Comparison of ENCODE assay signal across 16 cellular contexts in genomic region chr15:96350884-96351639, GRCh38. TPM values are rescaled to one million over a fixed set of nuclear protein-coding genes. Genes with fewer than 3 reads are reported as not detected.
DNase-seq lines count a peak whose midpoint lies in the region; ATAC-seq and TF ChIP-seq lines count a peak whose summit lies in the region.
"Had no signal": no experiment of that assay in that cellular context is flagged by ENCODE, and none has a peak within 500 bp of the region (broad histone marks: within the 10 kb centered on the region; RNA-seq: fewer than 3 reads in every experiment).

No MANE protein-coding gene starts in this region.

- TF ChIP-seq CTCF in chondrocyte (IDR thresholded peaks at IDR 0.05) = no peak
- TF ChIP-seq CTCF in gastrocnemius medialis (IDR thresholded peaks at IDR 0.05 in 4 of 5, conservative IDR thresholded peaks at IDR 0.05 in 1 of 5) = no peak

- H3K9me3 Mint-ChIP-seq in chondrocyte (ENCODE audit: low read depth) = no peaks in the 10 kb centered on the region
- H3K9me3 Mint-ChIP-seq: activated CD8-positive, alpha-beta T cell treated with anti-CD3 and anti-CD28 coated beads for 36 hours had no signal

- in situ Hi-C loops in gastrocnemius medialis (cut with MboI; ENCODE audit: low sequenced_read_pairs in 4 of 4) = loop anchor here in 3 of 4 donors (10.0 to 25.0 kb wide), 4 partner anchors 234 to 1411 kb away; no protein-coding TSS in a partner anchor

- H3K27ac ChIP-seq in ACC112 (ENCODE audit: low read depth, low read length) (peak overlapping the region; percentile 80), gastrocnemius medialis (peak overlapping the region; percentile 56 to 96 (median 94))
- H3K27ac ChIP-seq: WERI-Rb-1 had no signal

- peaks cover 64% of the 10 kb centered on the region for H3K4me1 ChIP-seq in ACC112 (ENCODE audit: control insufficient read depth, insufficient read depth, low read length, unreplicated experiment)
- peaks cover under 1 to 3% of the 10 kb centered on the region in 2 donors for H3K4me1 ChIP-seq in gastrocnemius medialis

- H3K27me3 ChIP-seq in ACC112 (ENCODE audit: insufficient read depth, low read length) (no peaks in the 10 kb centered on the region), gastrocnemius medialis (peaks cover 0 to 11% (median 3%) of the 10 kb centered on the region in 3 donors)

- H3K36me3 ChIP-seq in ACC112 (ENCODE audit: insufficient read depth, low read length) (no peaks in the 10 kb centered on the region), gastrocnemius medialis (no peaks in the 10 kb centered on the region)
- H3K36me3 ChIP-seq: WERI-Rb-1 had no signal

- H3K36me3 Mint-ChIP-seq in chondrocyte (ENCODE audit: low read depth) = peaks cover 2% of the 10 kb centered on the region

- no peak for TF ChIP-seq POLR2A in gastrocnemius medialis (IDR thresholded peaks at IDR 0.05)

- no peak overlapping the region for H3K4me3 Mint-ChIP-seq in chondrocyte (ENCODE audit: unreplicated experiment)
- H3K4me3 Mint-ChIP-seq: activated CD8-positive, alpha-beta T cell treated with anti-CD3 and anti-CD28 coated beads for 36 hours; naive thymus-derived CD8-positive, alpha-beta T cell had no signal

- intact Hi-C loops in gastrocnemius medialis (cut with DNase I; ENCODE audit: low total_unique reads) = no loop called here

- H3K4me1 Mint-ChIP-seq in chondrocyte (ENCODE audit: low read depth) = peaks cover 77% of the 10 kb centered on the region

- no peak overlapping the region for H2AFZ ChIP-seq in ACC112 (ENCODE audit: low read length, unreplicated experiment)

- DNase-seq in chondrocyte (ENCODE audit: low spot score) (no peak), left kidney (ENCODE audit: low read depth, low spot score) (peak; percentile 41), gastrocnemius medialis (no peak), nucleus accumbens (lab: John Stamatoyannopoulos, UW) (no peak), NCI-H2171 treated with DMSO at 0.1 percent for 48 hours (lab: John Stamatoyannopoulos, UW) (no peak), ecto neural progenitor cell (ENCODE audit: low spot score) (no peak)
- DNase-seq: activated CD8-positive, alpha-beta T cell treated with anti-CD3 and anti-CD28 coated beads for 36 hours; amniotic stem cell; GDM1; naive thymus-derived CD8-positive, alpha-beta T cell; NCI-H748 treated with DMSO at 0.1 percent for 48 hours; WERI-Rb-1 had no signal

- H3K79me2 ChIP-seq in ACC112 (ENCODE audit: control insufficient read depth, insufficient read depth, low read length, unreplicated experiment) = peaks cover 91% of the 10 kb centered on the region

- H3K27me3 Mint-ChIP-seq in chondrocyte (ENCODE audit: low read depth) = no peaks in the 10 kb centered on the region

- H3K27ac Mint-ChIP-seq in chondrocyte (ENCODE audit: unreplicated experiment) = peak overlapping the region; percentile 67
- H3K27ac Mint-ChIP-seq: activated CD8-positive, alpha-beta T cell treated with anti-CD3 and anti-CD28 coated beads for 36 hours; naive thymus-derived CD8-positive, alpha-beta T cell had no signal

- peak overlapping the region; percentile 97 for H3K4me3 ChIP-seq in ACC112 (ENCODE audit: low read depth, low read length)
- H3K4me3 ChIP-seq in gastrocnemius medialis = no peak overlapping the region
- H3K4me3 ChIP-seq: lung had no signal

- no peaks in the 10 kb centered on the region for H3K9me3 ChIP-seq in gastrocnemius medialis

- ATAC-seq in gastrocnemius medialis = no peak
- no peak for ATAC-seq in HG03354 (IDR thresholded peaks at IDR 0.05; ENCODE audit: poor library complexity, severe bottlenecking, unreplicated experiment)
- ATAC-seq: activated CD8-positive, alpha-beta T cell treated with anti-CD3 and anti-CD28 coated beads for 36 hours; naive thymus-derived CD8-positive, alpha-beta T cell; Panc1 had no signal

RNA-seq across cellular contexts. Expression of gene NR2F2, which starts 20.6 kb away (rescaled TPM):
- 151 to 169 TPM (median 167 TPM) in 3 replicates for total RNA-seq in chondrocyte
- total RNA-seq in gastrocnemius medialis = 10 to 100 TPM in 1 of 4 donors, 1 to 10 TPM in 3; 4.3 to 14.6 (median 9.3) TPM
- total RNA-seq: activated CD8-positive, alpha-beta T cell treated with anti-CD3 and anti-CD28 coated beads for 36 hours; naive thymus-derived CD8-positive, alpha-beta T cell had no signal
